8 cellular contexts compared by ENCODE assay signal in the genomic region with DNA sequence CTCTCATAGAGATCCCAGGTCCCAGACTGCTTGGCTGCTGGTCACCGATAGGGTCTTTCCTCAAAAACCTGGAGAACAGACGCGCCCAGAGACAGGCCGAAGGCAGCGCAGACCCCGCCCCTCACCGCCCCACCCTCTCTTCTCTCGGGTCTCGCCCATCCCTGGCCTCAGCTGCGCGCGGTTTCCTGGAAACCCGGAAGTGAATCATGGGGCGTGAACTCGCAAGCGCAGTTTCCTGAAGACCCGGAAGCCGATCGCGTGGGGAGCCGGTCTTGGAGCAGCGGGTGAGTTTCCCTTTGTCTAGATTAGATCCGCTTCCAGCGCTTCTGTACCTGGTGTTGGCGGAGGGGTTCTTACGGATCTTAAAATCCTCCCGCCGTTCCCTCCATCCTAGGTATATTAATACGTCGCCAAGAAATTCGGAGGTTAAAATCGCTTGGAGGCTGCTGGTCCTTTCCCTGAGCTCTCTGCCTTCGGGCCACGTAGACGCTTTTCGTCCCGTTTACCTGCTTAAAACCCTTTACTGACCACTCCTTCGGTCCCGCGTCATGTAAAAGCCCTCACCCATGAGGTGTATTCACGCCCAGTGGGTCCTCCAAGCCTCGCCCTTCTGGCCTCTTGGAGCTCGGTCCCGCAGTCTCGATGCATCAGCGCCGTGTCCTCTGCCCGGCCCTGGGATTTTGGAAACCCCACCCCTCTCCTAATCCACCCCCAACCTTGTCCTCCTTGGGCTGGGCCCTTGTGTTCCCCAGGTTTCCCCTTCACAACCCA. TPM values are rescaled to one million over a fixed set of nuclear protein-coding genes. Genes with fewer than 3 reads are reported as not detected.
DNase-seq lines count a peak whose midpoint lies in the region; ATAC-seq and TF ChIP-seq lines count a peak whose summit lies in the region.

Gene ZNF578, plus strand, starts transcription at position 230 of the 771 bp plus-strand sequence. CDS start 48,293 bp downstream, outside the sequence.

- H3K4me3 ChIP-seq in SK-N-MC (peak within 1 kb of the TSS; percentile 24; the same call in 1 of the 2 replicates), transverse colon (peak within 1 kb of the TSS; percentile 33 to 65 (median 36))

- DNase-seq in G401 (ENCODE audit: low spot score) (peak; percentile 70), SK-N-MC (ENCODE audit: low read depth, low spot score) (no peak), cardiac septum (ENCODE audit: low spot score) (peak; percentile 86), pulmonary artery endothelial cell (ENCODE audit: low read depth, low spot score) (peak; percentile 60), transverse colon (peak; percentile 46), COLO668 (lab: John Stamatoyannopoulos, UW; ENCODE audit: unreplicated experiment) (no peak), DMS114 treated with DMSO at 0.1 percent for 48 hours (lab: John Stamatoyannopoulos, UW; ENCODE audit: unreplicated experiment) (no peak)
- peak; percentile 80 for DNase-seq in activated naive CD8-positive, alpha-beta T cell treated with anti-CD3 and anti-CD28 coated beads, Interleukin-2, amount 10 ng/mL, durations not matched to agents 7 days and 5 days

- in situ Hi-C loops in G401 (cut with HindIII; ENCODE audit: low sequenced_read_pairs) (no loop called here), transverse colon (cut with MboI; ENCODE audit: low pct_ligation_motif_present in 1 of 4, low pct_unique_long_range_greater_than_20kb in 1 of 4, low sequenced_read_pairs in 3 of 4) (no loop called here)

- H3K36me3 Mint-ChIP-seq in activated naive CD8-positive, alpha-beta T cell treated with anti-CD3 and anti-CD28 coated beads, Interleukin-2, amount 10 ng/mL, durations not matched to agents 7 days and 5 days: peaks cover 42% of the 10 kb centered on the region

- no peak for TF ChIP-seq EP300 in transverse colon (IDR thresholded peaks at IDR 0.05; ENCODE audit: low read depth)

- POLR2A ChIA-PET in activated naive CD8-positive, alpha-beta T cell treated with anti-CD3 and anti-CD28 coated beads, Interleukin-2, amount 10 ng/mL, durations not matched to agents 7 days and 5 days (lab: Charles Lee): interaction anchor here (1.2 kb wide), 1 partner anchor 73 kb away, joined by 3 read pairs; the partner anchor contains the start of gene ZNF808

- no peak within 1 kb of the TSS for H3K9ac ChIP-seq in SK-N-MC (ENCODE audit: insufficient read length)

- peak; percentile 84 for ATAC-seq in activated naive CD8-positive, alpha-beta T cell treated with anti-CD3 and anti-CD28 coated beads, Interleukin-2, amount 10 ng/mL, durations not matched to agents 7 days and 5 days (ENCODE audit: low read depth)

- WGBS in transverse colon (ENCODE audit: low coverage in 1 of 2), 2 donors: 10 to 25% methylated on average over 3 to 47 of the region's 48 CpGs

- H3K27ac Mint-ChIP-seq in activated naive CD8-positive, alpha-beta T cell treated with anti-CD3 and anti-CD28 coated beads, Interleukin-2, amount 10 ng/mL, durations not matched to agents 7 days and 5 days: peak within 1 kb of the TSS; percentile 82

- H3K9me3 ChIP-seq in SK-N-MC (ENCODE audit: low read depth, low read length) (no peaks in the 10 kb centered on the region), transverse colon (peaks cover 46 to 57% of the 10 kb centered on the region in 2 donors)

- peak within 1 kb of the TSS; percentile 86 for H3K4me3 Mint-ChIP-seq in activated naive CD8-positive, alpha-beta T cell treated with anti-CD3 and anti-CD28 coated beads, Interleukin-2, amount 10 ng/mL, durations not matched to agents 7 days and 5 days

- peaks cover 0 to 6% (median 0%) of the 10 kb centered on the region in 4 donors for H3K4me1 ChIP-seq in transverse colon

- no peak for TF ChIP-seq POLR2A in transverse colon (IDR thresholded peaks at IDR 0.05)

- H3K9me3 Mint-ChIP-seq in activated naive CD8-positive, alpha-beta T cell treated with anti-CD3 and anti-CD28 coated beads, Interleukin-2, amount 10 ng/mL, durations not matched to agents 7 days and 5 days: peaks cover 43% of the 10 kb centered on the region

- no peaks in the 10 kb centered on the region for H3K27me3 Mint-ChIP-seq in activated naive CD8-positive, alpha-beta T cell treated with anti-CD3 and anti-CD28 coated beads, Interleukin-2, amount 10 ng/mL, durations not matched to agents 7 days and 5 days

- H3K36me3 ChIP-seq in SK-N-MC (ENCODE audit: insufficient read depth, low read length) (no peaks in the 10 kb centered on the region), transverse colon (peaks cover 0 to 16% (median 4%) of the 10 kb centered on the region in 4 donors)

- intact Hi-C loops in cardiac septum (cut with DNase I): no loop called here
- intact Hi-C loops in transverse colon (cut with DNase I; ENCODE audit: low total_unique reads): no loop called here

- H3K27ac ChIP-seq in SK-N-MC (no peak within 1 kb of the TSS), transverse colon (no peak within 1 kb of the TSS)

- no peaks in the 10 kb centered on the region for H3K27me3 ChIP-seq in transverse colon

- H3K4me1 Mint-ChIP-seq in activated naive CD8-positive, alpha-beta T cell treated with anti-CD3 and anti-CD28 coated beads, Interleukin-2, amount 10 ng/mL, durations not matched to agents 7 days and 5 days: peaks cover 5% of the 10 kb centered on the region

- TF ChIP-seq CTCF in transverse colon (IDR thresholded peaks at IDR 0.05): no peak

RNA-seq across cellular contexts. Expression of gene ZNF578, which starts in this region (rescaled TPM):
- not detected in 2 replicates for total RNA-seq in G401 (2014; rRNA removed; shearing (Covaris generic))
- total RNA-seq in activated naive CD8-positive, alpha-beta T cell treated with anti-CD3 and anti-CD28 coated beads, Interleukin-2, amount 10 ng/mL, durations not matched to agents 7 days and 5 days: 1 to 10 TPM; 3.4 to 4.7 TPM
- total RNA-seq in cardiac septum (2.6 TPM), pulmonary artery endothelial cell (2.2 and 3.8 TPM in 2 replicates), transverse colon (under 1 TPM in 2 of 4 donors, not detected in 2; 0.95 to 0.96 TPM)

Comparison
In these comparisons a context has a peak if more than half of its experiments do, and no peak if none do; other contexts are left out.
1. Peak in DNase-seq in G401; RNA of the gene not detected or under 1 TPM.
2. Peak in DNase-seq and H3K4me3 ChIP-seq in transverse colon; RNA of the gene not detected or under 1 TPM.
3. DNase-seq: peak in activated naive CD8-positive, alpha-beta T cell treated with anti-CD3 and anti-CD28 coated beads, Interleukin-2, amount 10 ng/mL, durations not matched to agents 7 days and 5 days (single experiment), cardiac septum (single experiment) and pulmonary artery endothelial cell (single experiment); none in SK-N-MC (single experiment), COLO668 (single experiment) and DMS114 treated with DMSO at 0.1 percent for 48 hours (single experiment).